ENCODE assay signal across 21 cellular contexts in genomic region chr19:45348367-45349125, GRCh38. TPM values are rescaled to one million over a fixed set of nuclear protein-coding genes. Genes with fewer than 3 reads are reported as not detected.
"Had no signal": no experiment of that assay in that cellular context is flagged by ENCODE, and none has a peak within 500 bp of the region (broad histone marks: within the 10 kb centered on the region; RNA-seq: fewer than 3 reads in every experiment).

No MANE protein-coding gene starts in this region.

- H3K4me1 ChIP-seq: breast epithelium, heart left ventricle, psoas muscle, spleen had no signal

- H3K9me3 ChIP-seq: breast epithelium, heart left ventricle, psoas muscle, spleen had no signal

- H3K36me3 ChIP-seq: breast epithelium had no signal

- H3K4me3 ChIP-seq: breast epithelium, heart left ventricle, psoas muscle, spleen had no signal

- H3K27me3 ChIP-seq: breast epithelium had no signal

- DNase-seq: activated CD4-positive, alpha-beta T cell treated with anti-CD3 and anti-CD28 coated beads for 4 hours; activated naive CD4-positive, alpha-beta T cell; aorta; heart left ventricle; naive thymus-derived CD8-positive, alpha-beta T cell; psoas muscle; spleen; stimulated activated CD4-positive, alpha-beta T cell treated with anti-CD3 and anti-CD28 coated beads, Interleukin-1b, Interleukin-23, amount 100 ng/mL, for 48 hours; stimulated activated naive B cell treated with anti-CD40 and anti-IgM and Interleukin-4, amounts not matched to agents 10 μg/mL and 1 μg/mL and 100 μg/mL, for 72 hours; T-helper 1 cell; trophoblast cell had no signal

- ATAC-seq: naive thymus-derived CD8-positive, alpha-beta T cell; psoas muscle; stimulated activated naive B cell treated with anti-CD40 and anti-IgM and Interleukin-4, amounts not matched to agents 10 μg/mL and 1 μg/mL and 100 μg/mL, for 72 hours had no signal

- H3K27ac ChIP-seq: breast epithelium, heart left ventricle, psoas muscle, spleen, VCaP had no signal

- FAIRE-seq: colon, frontal cortex, islet of Langerhans had no signal

RNA-seq across cellular contexts. Expression of gene KLC3, which starts 8.0 kb away (rescaled TPM):
- total RNA-seq: activated T-helper 1 cell treated with anti-CD3 and anti-CD28 coated beads, Interleukin-12 subunit alpha, Interleukin-12 subunit beta, Interleukin-2, Interleukin-4 antibody, amounts not matched to agents 30 ng/mL and 10 ng/mL and 1 ng/mL, durations not matched to agents 14 hours and 24 hours and 36 hours; aorta; naive thymus-derived CD8-positive, alpha-beta T cell; sciatic nerve had no signal
- polyA plus RNA-seq: aorta; naive thymus-derived CD8-positive, alpha-beta T cell had no signal

RNA-seq across cellular contexts. Expression of gene CKM, which starts 25.9 kb away (rescaled TPM):
- total RNA-seq: activated T-helper 1 cell treated with anti-CD3 and anti-CD28 coated beads, Interleukin-12 subunit alpha, Interleukin-12 subunit beta, Interleukin-2, Interleukin-4 antibody, amounts not matched to agents 30 ng/mL and 10 ng/mL and 1 ng/mL, durations not matched to agents 14 hours and 24 hours and 36 hours; aorta; breast epithelium; fibroblast of lung; frontal cortex; mononuclear cell; naive thymus-derived CD8-positive, alpha-beta T cell; omental fat pad; sciatic nerve had no signal
- polyA plus RNA-seq: fibroblast of lung; naive thymus-derived CD8-positive, alpha-beta T cell had no signal
